Comparison of ENCODE assay signal across 8 cellular contexts in genomic region chr7:87345166-87345927, GRCh38. TPM values are rescaled to one million over a fixed set of nuclear protein-coding genes. Genes with fewer than 3 reads are reported as not detected.
DNase-seq lines count a peak whose midpoint lies in the region; ATAC-seq, FAIRE-seq and TF ChIP-seq lines count a peak whose summit lies in the region.

A gene with protein sequence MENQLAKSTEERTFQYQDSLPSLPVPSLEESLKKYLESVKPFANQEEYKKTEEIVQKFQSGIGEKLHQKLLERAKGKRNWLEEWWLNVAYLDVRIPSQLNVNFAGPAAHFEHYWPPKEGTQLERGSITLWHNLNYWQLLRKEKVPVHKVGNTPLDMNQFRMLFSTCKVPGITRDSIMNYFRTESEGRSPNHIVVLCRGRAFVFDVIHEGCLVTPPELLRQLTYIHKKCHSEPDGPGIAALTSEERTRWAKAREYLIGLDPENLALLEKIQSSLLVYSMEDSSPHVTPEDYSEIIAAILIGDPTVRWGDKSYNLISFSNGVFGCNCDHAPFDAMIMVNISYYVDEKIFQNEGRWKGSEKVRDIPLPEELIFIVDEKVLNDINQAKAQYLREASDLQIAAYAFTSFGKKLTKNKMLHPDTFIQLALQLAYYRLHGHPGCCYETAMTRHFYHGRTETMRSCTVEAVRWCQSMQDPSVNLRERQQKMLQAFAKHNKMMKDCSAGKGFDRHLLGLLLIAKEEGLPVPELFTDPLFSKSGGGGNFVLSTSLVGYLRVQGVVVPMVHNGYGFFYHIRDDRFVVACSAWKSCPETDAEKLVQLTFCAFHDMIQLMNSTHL (plus strand): TSS chr7:87345664. CDS start chr7:87349069, 3,405 bp downstream.

- H3K4me3 Mint-ChIP-seq in stimulated activated naive CD8-positive, alpha-beta T cell treated with anti-CD3 and anti-CD28 coated beads, Interleukin-15, amount 100 ng/mL, for 72 hours, result peak within 1 kb of the TSS; percentile 92 to 99

- no peaks in the 10 kb centered on the region for H3K9me3 Mint-ChIP-seq in stimulated activated naive CD8-positive, alpha-beta T cell treated with anti-CD3 and anti-CD28 coated beads, Interleukin-15, amount 100 ng/mL, for 72 hours

- peaks cover 51% of the 10 kb centered on the region for H3K4me1 Mint-ChIP-seq in stimulated activated naive CD8-positive, alpha-beta T cell treated with anti-CD3 and anti-CD28 coated beads, Interleukin-15, amount 100 ng/mL, for 72 hours

- H3K27me3 ChIP-seq in Loucy (ENCODE audit: insufficient read depth, low read length, poor library complexity, severe bottlenecking) (no peaks in the 10 kb centered on the region), neural cell (ENCODE audit: insufficient read depth, low read depth, low read length) (no peaks in the 10 kb centered on the region)

- no peak for TF ChIP-seq CTCF in Loucy (conservative IDR thresholded peaks at IDR 0.05; ENCODE audit: low read length)
- no peak for TF ChIP-seq CTCF in fibroblast of villous mesenchyme (IDR thresholded peaks at IDR 0.05; ENCODE audit: insufficient read depth, low read depth, low read length)
- TF ChIP-seq CTCF in neural cell (IDR thresholded peaks at IDR 0.05; ENCODE audit: poor library complexity, severe bottlenecking), result no peak

- peaks cover 28% of the 10 kb centered on the region; the same call in 1 of the 2 replicates for H3K79me2 ChIP-seq in Loucy (ENCODE audit: insufficient read depth, low read length)
- H3K79me2 ChIP-seq in neural cell (replicated peaks; ENCODE audit: insufficient read depth, low read length), result peaks cover 27% of the 10 kb centered on the region

- H3K9me3 ChIP-seq in Loucy (ENCODE audit: insufficient read depth, low read depth, low read length) (no peaks in the 10 kb centered on the region), neural cell (ENCODE audit: low read length) (no peaks in the 10 kb centered on the region)

- H4K20me1 ChIP-seq in Loucy (ENCODE audit: insufficient read depth, low read length, poor library complexity, severe bottlenecking) (peaks cover 2% of the 10 kb centered on the region), neural cell (ENCODE audit: insufficient read depth) (no peaks in the 10 kb centered on the region)

- no peaks in the 10 kb centered on the region for H3K9me2 ChIP-seq in Loucy (replicated peaks; ENCODE audit: low read depth, low read length)
- no peaks in the 10 kb centered on the region for H3K9me2 ChIP-seq in neural cell (ENCODE audit: insufficient read depth, low read length)

- H3K4me2 ChIP-seq in Loucy (ENCODE audit: low read depth, low read length, poor library complexity, severe bottlenecking) (peak within 1 kb of the TSS; percentile 88), neural cell (ENCODE audit: low read length) (peak within 1 kb of the TSS; percentile 67)

- TF ChIP-seq POLR2A in H54 (IDR thresholded peaks at IDR 0.05; ENCODE audit: low read depth, low read length) (peak; percentile 94), Raji (IDR thresholded peaks at IDR 0.05; ENCODE audit: insufficient read depth, low read depth, low read length) (peak; percentile 83)

- peak within 1 kb of the TSS; percentile 88 for H3K4me3 ChIP-seq in Loucy (ENCODE audit: low read length, poor library complexity, severe bottlenecking)
- peak within 1 kb of the TSS; percentile 77 for H3K4me3 ChIP-seq in fibroblast of villous mesenchyme (ENCODE audit: low read depth, low read length)
- H3K4me3 ChIP-seq in neural cell (ENCODE audit: low read length), result peak within 1 kb of the TSS; percentile 76

- peaks cover 42% of the 10 kb centered on the region for H3K4me1 ChIP-seq in Loucy (ENCODE audit: insufficient read depth, low read length, poor library complexity, severe bottlenecking)

- TF ChIP-seq EP300 in neural cell (conservative IDR thresholded peaks at IDR 0.05; ENCODE audit: poor library complexity, severe bottlenecking), result peak; percentile 33

- H3K27ac ChIP-seq in neural cell (ENCODE audit: low read length), result peak within 1 kb of the TSS; percentile 79

- TF ChIP-seq RAD21 in neural cell (conservative IDR thresholded peaks at IDR 0.05), result peak; percentile 20

- H3K27me3 Mint-ChIP-seq in stimulated activated naive CD8-positive, alpha-beta T cell treated with anti-CD3 and anti-CD28 coated beads, Interleukin-15, amount 100 ng/mL, for 72 hours, result no peaks in the 10 kb centered on the region

- H3F3A ChIP-seq in Loucy (ENCODE audit: low read depth), result no peaks in the 10 kb centered on the region
- no peaks in the 10 kb centered on the region for H3F3A ChIP-seq in neural cell (ENCODE audit: insufficient read depth, low read length, poor library complexity, severe bottlenecking)

- H2AFZ ChIP-seq in Loucy (ENCODE audit: low read length) (peak within 1 kb of the TSS; percentile 90), neural cell (ENCODE audit: low read depth, low read length) (peak within 1 kb of the TSS; percentile 88)

- DNase-seq in ELR (ENCODE audit: low read depth) (peak; percentile 93), H54 (ENCODE audit: insufficient read length, low spot score) (peak; percentile 71), activated gamma-delta T cell (lab: John Stamatoyannopoulos, UW) (peak; percentile 88), fibroblast of villous mesenchyme (ENCODE audit: low read depth) (peak; percentile 92)
- DNase-seq in stimulated activated naive CD8-positive, alpha-beta T cell treated with anti-CD3 and anti-CD28 coated beads, Interleukin-15, amount 100 ng/mL, for 72 hours, result peak; percentile 92 to 94

- H3K9ac ChIP-seq in Loucy (ENCODE audit: low read depth, low read length, poor library complexity, severe bottlenecking) (peak within 1 kb of the TSS; percentile 93), neural cell (ENCODE audit: low read length) (peak within 1 kb of the TSS; percentile 76)

- peak within 1 kb of the TSS; percentile 96 to 98 for H3K27ac Mint-ChIP-seq in stimulated activated naive CD8-positive, alpha-beta T cell treated with anti-CD3 and anti-CD28 coated beads, Interleukin-15, amount 100 ng/mL, for 72 hours

- peak; percentile 98 for ATAC-seq in stimulated activated naive CD8-positive, alpha-beta T cell treated with anti-CD3 and anti-CD28 coated beads, Interleukin-15, amount 100 ng/mL, for 72 hours

- H3K36me3 ChIP-seq in Loucy (ENCODE audit: insufficient read depth, low read length) (no peaks in the 10 kb centered on the region; the same call in 1 of the 2 replicates), neural cell (ENCODE audit: insufficient read depth, low read length) (no peaks in the 10 kb centered on the region)

- peak; percentile 84 for FAIRE-seq in H54 (lab: Jason Lieb, UNC)

TF ChIP-seq in neural cell, 6 proteins besides CTCF, POLR2A, EP300 and RAD21:
- TF ChIP-seq POLR2AphosphoS5 (IDR thresholded peaks at IDR 0.05) (peak; percentile 89), SMC3 (conservative IDR thresholded peaks at IDR 0.05; ENCODE audit: poor library complexity) (peak; percentile 32), REST (IDR thresholded peaks at IDR 0.05; ENCODE audit: borderline replicate concordance) (peak; percentile 81), MXI1 (conservative IDR thresholded peaks at IDR 0.05; ENCODE audit: poor library complexity, severe bottlenecking) (peak; percentile 33), TAF1 (IDR thresholded peaks at IDR 0.05; ENCODE audit: low read depth) (peak; percentile 27), EZH2 (IDR thresholded peaks at IDR 0.05; ENCODE audit: borderline replicate concordance, insufficient read depth, low read length, poor library complexity, severe bottlenecking) (no peak)
TF ChIP-seq in neural cell: peak in this region for 5.

RNA-seq across cellular contexts. Expression of the gene that starts here (rescaled TPM):
- 20.9 and 34.1 TPM in 2 replicates for total RNA-seq in fibroblast of villous mesenchyme
- polyA plus RNA-seq in neural cell, result 14.0 and 20.6 TPM in 2 replicates
- polyA minus RNA-seq in neural cell, result 21.9 and 23.3 TPM in 2 replicates

Comparison
In these comparisons a context has a peak if more than half of its experiments do, and no peak if none do; other contexts are left out.
1. Peak in every context shown above with its lines: DNase-seq, ATAC-seq, H3K4me3 ChIP-seq and H3K27ac ChIP-seq.